ENCODE assay signal across 11 cellular contexts in genomic region chr22:23054531-23055257, GRCh38. TPM values are rescaled to one million over a fixed set of nuclear protein-coding genes. Genes with fewer than 3 reads are reported as not detected.
A peak's percentile ranks its signal among the peaks of the same experiment; 100 is the strongest.
DNase-seq lines count a peak whose midpoint lies in the region; ATAC-seq and TF ChIP-seq lines count a peak whose summit lies in the region.
"Had no signal": no experiment of that assay in that cellular context is flagged by ENCODE, and none has a peak within 500 bp of the region (broad histone marks: within the 10 kb centered on the region; RNA-seq: fewer than 3 reads in every experiment).

No MANE protein-coding gene starts in this region.

- no peaks in the 10 kb centered on the region for H3K27me3 Mint-ChIP-seq in activated T-cell treated with anti-CD3 and anti-CD28 coated beads, Interleukin-2, amount 50 U/mL, for 4 hours (ENCODE audit: low read depth)

- H3K9me3 ChIP-seq in right cardiac atrium (ENCODE audit: control insufficient read depth, low read length) (peaks cover 2% of the 10 kb centered on the region), upper lobe of right lung (no peaks in the 10 kb centered on the region)

- DNase-seq in cardiac septum (ENCODE audit: low spot score): peak; percentile 50
- no peak for DNase-seq in right cardiac atrium
- DNase-seq in activated T-cell treated with anti-CD3 and anti-CD28 coated beads, Interleukin-2, amount 50 U/mL, for 4 hours: peak; percentile 2
- peak; percentile 36 for DNase-seq in upper lobe of right lung
- DNase-seq in stimulated activated CD4-positive, alpha-beta T cell treated with anti-CD3 and anti-CD28 coated beads, Interleukin-4, amount 100 ng/mL, for 4 hours: no peak
- DNase-seq in NCI-H2029 treated with DMSO at 0.1 percent for 48 hours (lab: John Stamatoyannopoulos, UW): no peak
- DNase-seq in KBM-7: no peak
- DNase-seq: AML-193, NCI-H226, T-helper 17 cell had no signal

- H3K4me3 ChIP-seq in right cardiac atrium (ENCODE audit: low read length) (no peak overlapping the region), upper lobe of right lung (no peak overlapping the region)

- H3K36me3 ChIP-seq in upper lobe of right lung: no peaks in the 10 kb centered on the region

- peaks cover 4% of the 10 kb centered on the region for H3K9me3 Mint-ChIP-seq in activated T-cell treated with anti-CD3 and anti-CD28 coated beads, Interleukin-2, amount 50 U/mL, for 4 hours

- H3K27ac ChIP-seq in right cardiac atrium (ENCODE audit: low read length) (no peak overlapping the region), upper lobe of right lung (no peak overlapping the region)

- H3K4me3 Mint-ChIP-seq in activated T-cell treated with anti-CD3 and anti-CD28 coated beads, Interleukin-2, amount 50 U/mL, for 4 hours: no peak overlapping the region
- H3K4me3 Mint-ChIP-seq: T-helper 17 cell had no signal

- H3K36me3 Mint-ChIP-seq in activated T-cell treated with anti-CD3 and anti-CD28 coated beads, Interleukin-2, amount 50 U/mL, for 4 hours (ENCODE audit: insufficient read depth): no peaks in the 10 kb centered on the region

- TF ChIP-seq CTCF in upper lobe of right lung (IDR thresholded peaks at IDR 0.05): no peak

- in situ Hi-C loops in KBM-7 (cut with MboI; ENCODE audit: low pct_unique_long_range_greater_than_20kb, low sequenced_read_pairs): no loop called here

- H3K4me1 ChIP-seq in right cardiac atrium (ENCODE audit: control insufficient read depth, insufficient read depth, low read length) (no peaks in the 10 kb centered on the region), upper lobe of right lung (no peaks in the 10 kb centered on the region)

- intact Hi-C loops in cardiac septum (cut with DNase I) (no loop called here), right cardiac atrium (cut with DNase I) (no loop called here), upper lobe of right lung (cut with DNase I) (no loop called here)

- H3K27me3 ChIP-seq in right cardiac atrium (ENCODE audit: control insufficient read depth, insufficient read depth): no peaks in the 10 kb centered on the region
- H3K27me3 ChIP-seq in upper lobe of right lung: no peaks in the 10 kb centered on the region

- no peaks in the 10 kb centered on the region for H3K4me1 Mint-ChIP-seq in activated T-cell treated with anti-CD3 and anti-CD28 coated beads, Interleukin-2, amount 50 U/mL, for 4 hours (ENCODE audit: low read depth)
- H3K4me1 Mint-ChIP-seq: T-helper 17 cell had no signal

- ATAC-seq in right cardiac atrium (no peak), HG02938 (IDR thresholded peaks at IDR 0.05; ENCODE audit: unreplicated experiment) (peak; percentile 83), upper lobe of right lung (no peak)
- ATAC-seq in activated T-cell treated with anti-CD3 and anti-CD28 coated beads, Interleukin-2, amount 50 U/mL, for 4 hours: no peak
- ATAC-seq: T-helper 17 cell had no signal

- WGBS in right cardiac atrium: 80% methylated on average over 5 of the region's 5 CpGs

RNA-seq across cellular contexts. Expression of gene GNAZ, which starts 15.6 kb away (rescaled TPM):
- 2.2 TPM for total RNA-seq in cardiac septum
- total RNA-seq in right cardiac atrium: 1 to 10 TPM; 2.2 to 3.5 (median 3.1) TPM
- polyA plus RNA-seq in right cardiac atrium: 2.0 TPM
- total RNA-seq in activated T-cell treated with anti-CD3 and anti-CD28 coated beads, Interleukin-2, amount 50 U/mL, for 4 hours: 1 to 10 TPM in 1 of 3 donors, under 1 TPM in 2; 0.61 to 1.3 (median 0.99) TPM
- 3.0 TPM for total RNA-seq in upper lobe of right lung

Comparison
In these comparisons a context has a peak if more than half of its experiments do, and no peak if none do; other contexts are left out.
1. DNase-seq: peak in cardiac septum (single experiment), activated T-cell treated with anti-CD3 and anti-CD28 coated beads, Interleukin-2, amount 50 U/mL, for 4 hours (single experiment) and upper lobe of right lung (single experiment); none in right cardiac atrium (0 of 3), stimulated activated CD4-positive, alpha-beta T cell treated with anti-CD3 and anti-CD28 coated beads, Interleukin-4, amount 100 ng/mL, for 4 hours (0 of 2), NCI-H2029 treated with DMSO at 0.1 percent for 48 hours (single experiment) and KBM-7 (single experiment).